In genomic region chr15:24748812-24749439, GRCh38 we compare ENCODE assay signal across 25 cellular contexts.
"Had no signal": no experiment of that assay in that cellular context is flagged by ENCODE, and none has a peak within 500 bp of the region (broad histone marks: within the 10 kb centered on the region; RNA-seq: fewer than 3 reads in every experiment).

No MANE protein-coding gene starts in this region.

- H3K36me3 ChIP-seq: colonic mucosa, esophagus squamous epithelium, gastrocnemius medialis, heart right ventricle, left lung, lower lobe of right lung had no signal

- H3K4me3 ChIP-seq: colonic mucosa, esophagus squamous epithelium, gastrocnemius medialis, heart right ventricle, left lung, lower lobe of right lung, mucosa of descending colon had no signal

- H3K27ac ChIP-seq: colonic mucosa, epithelial cell of prostate, esophagus squamous epithelium, gastrocnemius medialis, heart right ventricle, left lung, lower lobe of right lung had no signal

- ATAC-seq: effector memory CD8-positive, alpha-beta T cell; esophagus mucosa; gastrocnemius medialis; heart right ventricle; left cardiac atrium; left lung; left ventricle myocardium superior; lower lobe of right lung; mucosa of descending colon had no signal

- H3K9me3 ChIP-seq: colonic mucosa, gastrocnemius medialis had no signal

- H3K4me1 ChIP-seq: colonic mucosa, esophagus squamous epithelium, gastrocnemius medialis, heart right ventricle, left lung, lower lobe of right lung had no signal

- FAIRE-seq: endometrium, islet of Langerhans, keratinocyte had no signal

- DNase-seq: colonic mucosa; cortex of kidney; effector CD8-positive, alpha-beta T cell; effector memory CD8-positive, alpha-beta T cell; endodermal cell; erythroblast; esophagus squamous epithelium; foreskin fibroblast; foreskin melanocyte; gastrocnemius medialis; glutamatergic neuron; head of caudate nucleus; heart right ventricle; hippocampal formation; left cardiac atrium; left ventricle myocardium superior; lower lobe of right lung; mesenchymal stem cell; mucosa of descending colon had no signal

- H3K27me3 ChIP-seq: colonic mucosa, esophagus squamous epithelium, gastrocnemius medialis, left lung had no signal
